In genomic region chr11:110735431-110736157, GRCh38 we compare ENCODE assay signal across 19 cellular contexts. TPM values are rescaled to one million over a fixed set of nuclear protein-coding genes. Genes with fewer than 3 reads are reported as not detected.
"Had no signal": no experiment of that assay in that cellular context is flagged by ENCODE, and none has a peak within 500 bp of the region (broad histone marks: within the 10 kb centered on the region; RNA-seq: fewer than 3 reads in every experiment).

No MANE protein-coding gene starts in this region.

- H3K9me3 ChIP-seq: esophagus squamous epithelium, heart right ventricle, mucosa of descending colon, sigmoid colon, thoracic aorta had no signal

- H3K27me3 ChIP-seq: esophagus squamous epithelium, heart right ventricle, sigmoid colon had no signal

- H3K4me3 ChIP-seq: esophagus squamous epithelium, heart right ventricle, mucosa of descending colon, sigmoid colon, thoracic aorta had no signal

- H3K36me3 ChIP-seq: esophagus squamous epithelium, heart right ventricle, sigmoid colon, thoracic aorta had no signal

- H3K27ac ChIP-seq: epithelial cell of prostate, esophagus squamous epithelium, heart right ventricle, sigmoid colon, thoracic aorta had no signal

- ATAC-seq: activated CD4-positive, alpha-beta T cell treated with anti-CD3 and anti-CD28 coated beads for 36 hours; activated CD8-positive, alpha-beta memory T cell treated with anti-CD3 and anti-CD28 coated beads, Interleukin-2, amount 10 ng/mL, durations not matched to agents 7 days and 5 days; activated CD8-positive, alpha-beta T cell treated with anti-CD3 and anti-CD28 coated beads, Interleukin-2, amount 10 ng/mL, durations not matched to agents 7 days and 5 days; heart right ventricle; natural killer cell treated with Interleukin-12 subunit alpha and Interleukin-12 subunit beta and Interleukin-15 and Interleukin-18, amount 100 ng/mL, for 72 hours; stimulated activated effector memory CD8-positive, alpha-beta T cell treated with anti-CD3 and anti-CD28 coated beads, Interleukin-12 subunit alpha, Interleukin-12 subunit beta, amount 100 ng/mL, for 72 hours had no signal

- H3K4me1 ChIP-seq: esophagus squamous epithelium, heart right ventricle, sigmoid colon had no signal

- DNase-seq: activated CD4-positive, alpha-beta T cell treated with anti-CD3 and anti-CD28 coated beads for 36 hours; activated CD4-positive, CD25-positive, alpha-beta regulatory T cell; activated CD8-positive, alpha-beta memory T cell treated with anti-CD3 and anti-CD28 coated beads, Interleukin-2, amount 10 ng/mL, durations not matched to agents 7 days and 5 days; activated CD8-positive, alpha-beta T cell treated with anti-CD3 and anti-CD28 coated beads, Interleukin-2, amount 10 ng/mL, durations not matched to agents 7 days and 5 days; activated T-cell treated with anti-CD3 and anti-CD28 coated beads, Interleukin-2, amount 50 U/mL, for 48 hours; anterior cingulate cortex; esophagus squamous epithelium; foreskin melanocyte; heart right ventricle; mucosa of descending colon; sigmoid colon; small intestine; stimulated activated CD4-positive, alpha-beta T cell treated with anti-CD3 and anti-CD28 coated beads, Interleukin-4, amount 100 ng/mL, for 24 hours; trophoblast cell had no signal

RNA-seq across cellular contexts. Expression of gene ARHGAP20, which starts 23.4 kb away (rescaled TPM):
- total RNA-seq: activated T-helper 2 cell treated with anti-CD3 and anti-CD28 coated beads, Interferon-gamma antibody, Interleukin-2, Interleukin-4, amounts not matched to agents 10 μg/mL and 5 μg/mL and 100 μg/mL, durations not matched to agents 14 hours and 24 hours and 36 hours had no signal
